8 cellular contexts compared by ENCODE assay signal in genomic region chr5:177516601-177517568, GRCh38. TPM values are rescaled to one million over a fixed set of nuclear protein-coding genes. Genes with fewer than 3 reads are reported as not detected.
DNase-seq lines count a peak whose midpoint lies in the region; ATAC-seq and FAIRE-seq lines count a peak whose summit lies in the region.

Gene DDX41 (minus strand): TSS chr5:177516961. CDS start chr5:177516945, 16 bp downstream.

- peak; percentile 75 for ATAC-seq in GM19025 (IDR thresholded peaks at IDR 0.05; ENCODE audit: low read depth, unreplicated experiment)
- peak; percentile 76 for ATAC-seq in HG03342 (IDR thresholded peaks at IDR 0.05; ENCODE audit: unreplicated experiment)

- FAIRE-seq in islet of Langerhans (lab: Jason Lieb, UNC): peak; percentile 80

- DNase-seq in AG20443 (ENCODE audit: low spot score) (peak; percentile 98), NCI-H460 (ENCODE audit: extremely low read depth, low read depth) (peak; percentile 99), cerebellar nuclear complex (lab: John Stamatoyannopoulos, UW) (peak; percentile 91 to 96)
- DNase-seq in activated CD4-positive, CD25-positive, alpha-beta regulatory T cell treated with anti-CD3 and anti-CD28 coated beads, Interleukin-2, amount 50 U/mL, for 72 hours: peak; percentile 94
- peak; percentile 91 for DNase-seq in stimulated activated CD4-positive, alpha-beta T cell treated with anti-CD3 and anti-CD28 coated beads, Interleukin-12 subunit alpha, Interleukin-12 subunit beta, amount 100 ng/mL, for 4 hours

RNA-seq across cellular contexts. Expression of gene DDX41, which starts in this region (rescaled TPM):
- 88.9 and 95.6 TPM in 2 replicates for total RNA-seq in NCI-H460 (2014; rRNA removed; shearing (Covaris generic))
- 174 and 234 TPM in 2 replicates for polyA plus RNA-seq in NCI-H460 (2014; cell fraction: nucleus; rRNA removed)

Comparison
In these comparisons a context has a peak if more than half of its experiments do, and no peak if none do; other contexts are left out.
1. Peak in every context shown above with its lines: DNase-seq and ATAC-seq.